In the genomic region with DNA sequence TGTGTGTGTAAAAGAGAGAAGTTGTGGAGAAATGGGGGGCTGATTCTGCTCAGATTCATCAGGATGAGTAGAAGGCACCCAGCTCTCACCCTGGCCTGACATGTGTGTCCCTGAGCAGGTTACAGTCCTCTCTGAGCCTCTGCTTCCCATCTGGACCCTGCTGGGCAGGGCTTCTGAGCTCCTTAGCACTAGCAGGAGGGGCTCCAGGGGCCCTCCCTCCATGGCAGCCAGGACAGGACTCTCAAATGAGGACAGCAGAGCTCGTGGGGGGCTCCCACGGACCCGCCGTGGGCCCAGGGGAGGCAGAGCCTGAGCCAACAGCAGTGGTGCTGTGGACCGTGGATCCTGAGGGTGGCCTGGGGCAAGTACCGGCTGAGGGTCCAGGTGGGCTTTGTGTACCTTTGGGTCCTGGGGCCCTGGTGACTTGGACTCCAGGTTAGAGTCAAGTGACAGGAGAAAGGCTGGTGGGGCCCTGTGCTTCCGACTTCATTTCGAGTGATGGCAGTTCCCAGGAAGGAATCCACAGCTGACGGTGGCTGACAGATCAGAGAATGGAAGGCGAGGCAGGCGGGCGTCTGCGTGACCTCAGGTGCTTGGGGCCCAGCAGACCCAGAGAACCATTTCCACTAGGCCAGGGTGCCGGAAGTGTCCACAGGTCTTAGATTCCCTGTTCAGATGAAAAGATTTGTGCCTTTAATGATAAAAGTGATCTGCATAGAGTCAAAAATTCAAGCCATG, we compare ENCODE assay signal across 9 cellular contexts. TPM values are rescaled to one million over a fixed set of nuclear protein-coding genes. Genes with fewer than 3 reads are reported as not detected.
A peak's percentile ranks its signal among the peaks of the same experiment; 100 is the strongest.
DNase-seq lines count a peak whose midpoint lies in the region; ATAC-seq, FAIRE-seq and TF ChIP-seq lines count a peak whose summit lies in the region.
"Had no signal": no experiment of that assay in that cellular context is flagged by ENCODE, and none has a peak within 500 bp of the region (broad histone marks: within the 10 kb centered on the region; RNA-seq: fewer than 3 reads in every experiment).

No MANE protein-coding gene starts in this region.

- in situ Hi-C loops in ACHN (cut with HindIII; ENCODE audit: low pct_ligation_motif_present, low pct_unique_long_range_greater_than_20kb, low sequenced_read_pairs) = no loop called here

- DNase-seq in ACHN (peak; percentile 9), NB4 (ENCODE audit: low read depth) (no peak), bronchial epithelial cell (ENCODE audit: low read depth) (peak; percentile 26), myocyte (ENCODE audit: low read depth) (peak; percentile 48), SHP77 (lab: John Stamatoyannopoulos, UW) (no peak), GM19238 (ENCODE audit: insufficient read length, low spot score) (no peak)
- DNase-seq: effector CD4-positive, alpha-beta T cell had no signal

- peaks cover 14% of the 10 kb centered on the region for H3K36me3 ChIP-seq in bronchial epithelial cell (ENCODE audit: control insufficient read depth, insufficient read depth, low read length)

- H3K4me3 ChIP-seq in NB4 (ENCODE audit: low read depth, low read length) (no peak overlapping the region), bronchial epithelial cell (ENCODE audit: low read depth, low read length) (no peak overlapping the region)

- no peaks in the 10 kb centered on the region for H3K27me3 ChIP-seq in bronchial epithelial cell (ENCODE audit: control insufficient read depth, insufficient read depth, low read length)

- no peak for TF ChIP-seq CTCF in NB4 (IDR thresholded peaks at IDR 0.05; ENCODE audit: low read depth, low read length)
- TF ChIP-seq CTCF in bronchial epithelial cell (IDR thresholded peaks at IDR 0.05; ENCODE audit: insufficient read depth, low read length, severe bottlenecking) = no peak

- ATAC-seq in GM18517 (IDR thresholded peaks at IDR 0.05; ENCODE audit: unreplicated experiment) = no peak
- ATAC-seq in GM18868 (IDR thresholded peaks at IDR 0.05; ENCODE audit: unreplicated experiment) = no peak

- FAIRE-seq in bronchial epithelial cell (lab: Jason Lieb, UNC) = no peak

- peak; percentile 32 for TF ChIP-seq POLR2A in NB4 (IDR thresholded peaks at IDR 0.05; ENCODE audit: extremely low read depth, insufficient read length)

RNA-seq across cellular contexts. Expression of gene NEAT1, which starts 21.9 kb away (rescaled TPM):
- total RNA-seq in bronchial epithelial cell = 114 and 133 TPM in 2 replicates
- total RNA-seq in myocyte = 109 and 172 TPM in 2 replicates
- 542 TPM for polyA plus RNA-seq in myocyte (2012)

RNA-seq across cellular contexts. Expression of gene MALAT1, which starts 54.4 kb away (rescaled TPM):
- total RNA-seq in bronchial epithelial cell (11,095 and 16,401 TPM in 2 replicates), myocyte (5,859 and 8,069 TPM in 2 replicates)
- polyA plus RNA-seq in myocyte (2012) = 1,663 TPM

RNA-seq across cellular contexts. Expression of gene FRMD8, which starts 58.0 kb away (rescaled TPM):
- 21.9 and 66.6 TPM in 2 replicates for total RNA-seq in bronchial epithelial cell
- total RNA-seq in myocyte = 36.2 and 49.1 TPM in 2 replicates
- 18.2 TPM for polyA plus RNA-seq in myocyte (2012)

Comparison
In these comparisons a context has a peak if more than half of its experiments do, and no peak if none do; other contexts are left out.
1. DNase-seq: peak in ACHN (single experiment), bronchial epithelial cell (single experiment) and myocyte (single experiment); none in NB4 (single experiment), SHP77 (0 of 2) and GM19238 (single experiment).